Comparison of ENCODE assay signal across 23 cellular contexts in the genomic region with DNA sequence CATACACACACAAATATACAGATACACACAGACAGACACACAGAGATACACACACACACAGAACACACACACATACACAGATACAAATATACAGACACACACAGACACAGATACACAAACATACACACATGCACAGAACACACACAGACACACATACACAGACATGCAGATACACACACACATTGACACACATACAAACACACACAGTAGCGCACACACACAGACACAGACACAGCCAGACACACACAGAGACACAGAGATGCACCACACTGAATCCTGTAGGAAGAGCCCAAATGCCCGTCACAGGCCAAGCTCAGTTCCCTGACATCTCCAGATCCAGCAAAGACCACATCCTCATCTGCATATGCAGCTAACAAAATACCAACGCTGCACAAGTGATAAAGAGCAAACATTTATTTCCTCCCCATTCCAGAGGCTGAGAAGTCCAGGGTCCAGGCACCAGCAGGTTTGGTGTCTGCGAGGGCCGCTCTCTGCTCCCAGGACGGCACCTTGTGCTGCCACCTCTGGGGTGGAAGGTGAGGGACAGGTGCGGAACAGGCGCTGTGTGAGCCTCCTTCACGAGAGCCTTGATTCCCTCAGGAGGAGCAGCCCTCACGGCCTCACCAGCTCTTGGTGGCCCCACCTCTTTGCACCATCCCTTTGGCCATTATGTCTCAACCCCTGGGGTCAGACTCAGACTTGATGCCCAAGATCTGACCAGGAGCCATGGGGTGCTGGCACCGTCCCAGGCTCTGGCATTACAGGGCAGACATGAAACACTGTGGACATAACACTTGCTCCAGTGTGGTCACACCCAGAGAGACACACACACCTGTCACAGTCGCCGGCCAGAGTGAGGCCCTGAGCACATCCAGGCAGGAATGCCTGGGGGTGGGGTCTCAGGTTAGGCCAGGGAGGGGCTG.
DNase-seq lines count a peak whose midpoint lies in the region; TF ChIP-seq lines count a peak whose summit lies in the region.
"Had no signal": no experiment of that assay in that cellular context is flagged by ENCODE, and none has a peak within 500 bp of the region (broad histone marks: within the 10 kb centered on the region; RNA-seq: fewer than 3 reads in every experiment).

No MANE protein-coding gene starts in this region.

- TF ChIP-seq CTCF in coronary artery (IDR thresholded peaks at IDR 0.05) (no peak), type B pancreatic cell (conservative IDR thresholded peaks at IDR 0.05) (no peak), endothelial cell (IDR thresholded peaks at IDR 0.05; ENCODE audit: unreplicated experiment) (no peak)

- peaks cover 24% of the 10 kb centered on the region for H3K36me3 Mint-ChIP-seq in activated CD4-positive, alpha-beta memory T cell treated with anti-CD3 and anti-CD28 coated beads, Interleukin-2, amount 10 ng/mL, durations not matched to agents 7 days and 5 days (ENCODE audit: low read depth)
- H3K36me3 Mint-ChIP-seq in activated CD4-positive, alpha-beta memory T cell treated with anti-CD3 and anti-CD28 coated beads for 36 hours = peaks cover 8% of the 10 kb centered on the region
- no peaks in the 10 kb centered on the region for H3K36me3 Mint-ChIP-seq in type B pancreatic cell
- H3K36me3 Mint-ChIP-seq in endothelial cell (ENCODE audit: low read depth, unreplicated experiment) = peaks cover 5% of the 10 kb centered on the region
- H3K36me3 Mint-ChIP-seq: CD4-positive, CD25-positive, alpha-beta regulatory T cell had no signal

- DNase-seq in activated CD4-positive, alpha-beta memory T cell treated with anti-CD3 and anti-CD28 coated beads, Interleukin-2, amount 10 ng/mL, durations not matched to agents 7 days and 5 days = peak; percentile 10
- DNase-seq in activated CD4-positive, alpha-beta memory T cell treated with anti-CD3 and anti-CD28 coated beads for 36 hours = no peak
- DNase-seq in coronary artery (ENCODE audit: low spot score) (peak; percentile 64), mesenteric fat pad (ENCODE audit: low spot score) (peak; percentile 53), type B pancreatic cell (ENCODE audit: extremely low spot score, unreplicated experiment) (peak; percentile 42), endothelial cell (ENCODE audit: low spot score) (no peak), T-helper 9 cell (no peak)
- no peak for DNase-seq in activated CD4-positive, alpha-beta T cell treated with anti-CD3 and anti-CD28 coated beads, Interleukin-2, amount 50 U/mL, for 4 hours
- DNase-seq: activated CD4-positive, CD25-positive, alpha-beta regulatory T cell treated with anti-CD3 and anti-CD28 coated beads, Interleukin-2, amount 50 U/mL, for 72 hours; anterior cingulate cortex; CD4-positive, CD25-positive, alpha-beta regulatory T cell; dermis blood vessel endothelial cell; mesendoderm; MM.1S; NCI-H1417; nucleus accumbens; retina; stimulated activated CD4-positive, alpha-beta T cell treated with anti-CD3 and anti-CD28 coated beads, Interleukin-4, amount 100 ng/mL, for 1 hour; stimulated activated naive CD4-positive, alpha-beta T cell had no signal

- H3K4me1 Mint-ChIP-seq in activated CD4-positive, alpha-beta memory T cell treated with anti-CD3 and anti-CD28 coated beads, Interleukin-2, amount 10 ng/mL, durations not matched to agents 7 days and 5 days = peaks cover 21% of the 10 kb centered on the region
- H3K4me1 Mint-ChIP-seq in activated CD4-positive, alpha-beta memory T cell treated with anti-CD3 and anti-CD28 coated beads for 36 hours (ENCODE audit: low read depth) = peaks cover 3% of the 10 kb centered on the region
- H3K4me1 Mint-ChIP-seq in type B pancreatic cell (ENCODE audit: unreplicated experiment) = no peaks in the 10 kb centered on the region
- H3K4me1 Mint-ChIP-seq in endothelial cell (ENCODE audit: unreplicated experiment) = peaks cover 2% of the 10 kb centered on the region

- no peak overlapping the region for H3K4me3 ChIP-seq in coronary artery
- H3K4me3 ChIP-seq: heart left ventricle had no signal

- POLR2A ChIA-PET in activated CD4-positive, alpha-beta memory T cell treated with anti-CD3 and anti-CD28 coated beads, Interleukin-2, amount 10 ng/mL, durations not matched to agents 7 days and 5 days (lab: Charles Lee) = interaction anchor here (0.6 kb wide), 1 partner anchor 359 kb away, joined by 3 read pairs; no protein-coding TSS in a partner anchor
- POLR2A ChIA-PET in activated CD4-positive, alpha-beta memory T cell treated with anti-CD3 and anti-CD28 coated beads for 36 hours (lab: Charles Lee) = no interaction called here

- CTCF ChIA-PET in activated CD4-positive, alpha-beta memory T cell treated with anti-CD3 and anti-CD28 coated beads, Interleukin-2, amount 10 ng/mL, durations not matched to agents 7 days and 5 days (lab: Charles Lee) = no interaction called here
- CTCF ChIA-PET in activated CD4-positive, alpha-beta memory T cell treated with anti-CD3 and anti-CD28 coated beads for 36 hours (lab: Charles Lee) = no interaction called here

- H3K27ac Mint-ChIP-seq in activated CD4-positive, alpha-beta memory T cell treated with anti-CD3 and anti-CD28 coated beads, Interleukin-2, amount 10 ng/mL, durations not matched to agents 7 days and 5 days = no peak overlapping the region
- H3K27ac Mint-ChIP-seq in activated CD4-positive, alpha-beta memory T cell treated with anti-CD3 and anti-CD28 coated beads for 36 hours = no peak overlapping the region
- H3K27ac Mint-ChIP-seq in type B pancreatic cell (no peak overlapping the region), endothelial cell (ENCODE audit: unreplicated experiment) (no peak overlapping the region)
- H3K27ac Mint-ChIP-seq: activated naive CD4-positive, alpha-beta T cell treated with anti-CD3 and anti-CD28 coated beads, Interleukin-2, amount 50 U/mL, for 24 hours; CD4-positive, CD25-positive, alpha-beta regulatory T cell; naive thymus-derived CD4-positive, alpha-beta T cell had no signal

- intact Hi-C loops in activated CD4-positive, alpha-beta memory T cell treated with anti-CD3 and anti-CD28 coated beads for 36 hours (cut with micrococcal nuclease) = no loop called here

- H3K27ac ChIP-seq in coronary artery = no peak overlapping the region
- H3K27ac ChIP-seq: 22Rv1, heart left ventricle had no signal

- H3K27me3 Mint-ChIP-seq in activated CD4-positive, alpha-beta memory T cell treated with anti-CD3 and anti-CD28 coated beads, Interleukin-2, amount 10 ng/mL, durations not matched to agents 7 days and 5 days = no peaks in the 10 kb centered on the region
- H3K27me3 Mint-ChIP-seq in activated CD4-positive, alpha-beta memory T cell treated with anti-CD3 and anti-CD28 coated beads for 36 hours = no peaks in the 10 kb centered on the region
- H3K27me3 Mint-ChIP-seq in type B pancreatic cell = no peaks in the 10 kb centered on the region
- H3K27me3 Mint-ChIP-seq in endothelial cell (ENCODE audit: unreplicated experiment) = peaks cover 11% of the 10 kb centered on the region
- H3K27me3 Mint-ChIP-seq: CD4-positive, CD25-positive, alpha-beta regulatory T cell; naive thymus-derived CD4-positive, alpha-beta T cell had no signal

- peaks cover 20% of the 10 kb centered on the region for H3K9me3 Mint-ChIP-seq in activated CD4-positive, alpha-beta memory T cell treated with anti-CD3 and anti-CD28 coated beads, Interleukin-2, amount 10 ng/mL, durations not matched to agents 7 days and 5 days
- H3K9me3 Mint-ChIP-seq in activated CD4-positive, alpha-beta memory T cell treated with anti-CD3 and anti-CD28 coated beads for 36 hours = peaks cover 16% of the 10 kb centered on the region
- H3K9me3 Mint-ChIP-seq in type B pancreatic cell = no peaks in the 10 kb centered on the region
- H3K9me3 Mint-ChIP-seq in endothelial cell (ENCODE audit: unreplicated experiment) = peaks cover 4% of the 10 kb centered on the region

- no peak overlapping the region for H3K4me3 Mint-ChIP-seq in activated CD4-positive, alpha-beta memory T cell treated with anti-CD3 and anti-CD28 coated beads, Interleukin-2, amount 10 ng/mL, durations not matched to agents 7 days and 5 days
- H3K4me3 Mint-ChIP-seq in activated CD4-positive, alpha-beta memory T cell treated with anti-CD3 and anti-CD28 coated beads for 36 hours = no peak overlapping the region
- no peak overlapping the region for H3K4me3 Mint-ChIP-seq in type B pancreatic cell
- H3K4me3 Mint-ChIP-seq in endothelial cell (ENCODE audit: unreplicated experiment) = no peak overlapping the region
- H3K4me3 Mint-ChIP-seq: activated naive CD4-positive, alpha-beta T cell treated with anti-CD3 and anti-CD28 coated beads, Interleukin-2, amount 50 U/mL, for 24 hours; CD4-positive, CD25-positive, alpha-beta regulatory T cell; naive thymus-derived CD4-positive, alpha-beta T cell had no signal

Comparison
In these comparisons a context has a peak if more than half of its experiments do, and no peak if none do; other contexts are left out.
1. DNase-seq: peak in activated CD4-positive, alpha-beta memory T cell treated with anti-CD3 and anti-CD28 coated beads, Interleukin-2, amount 10 ng/mL, durations not matched to agents 7 days and 5 days (single experiment), coronary artery (single experiment), mesenteric fat pad (single experiment) and type B pancreatic cell (single experiment); none in activated CD4-positive, alpha-beta memory T cell treated with anti-CD3 and anti-CD28 coated beads for 36 hours (single experiment), activated CD4-positive, alpha-beta T cell treated with anti-CD3 and anti-CD28 coated beads, Interleukin-2, amount 50 U/mL, for 4 hours (0 of 2), endothelial cell (single experiment) and T-helper 9 cell (single experiment).